In the genomic region with DNA sequence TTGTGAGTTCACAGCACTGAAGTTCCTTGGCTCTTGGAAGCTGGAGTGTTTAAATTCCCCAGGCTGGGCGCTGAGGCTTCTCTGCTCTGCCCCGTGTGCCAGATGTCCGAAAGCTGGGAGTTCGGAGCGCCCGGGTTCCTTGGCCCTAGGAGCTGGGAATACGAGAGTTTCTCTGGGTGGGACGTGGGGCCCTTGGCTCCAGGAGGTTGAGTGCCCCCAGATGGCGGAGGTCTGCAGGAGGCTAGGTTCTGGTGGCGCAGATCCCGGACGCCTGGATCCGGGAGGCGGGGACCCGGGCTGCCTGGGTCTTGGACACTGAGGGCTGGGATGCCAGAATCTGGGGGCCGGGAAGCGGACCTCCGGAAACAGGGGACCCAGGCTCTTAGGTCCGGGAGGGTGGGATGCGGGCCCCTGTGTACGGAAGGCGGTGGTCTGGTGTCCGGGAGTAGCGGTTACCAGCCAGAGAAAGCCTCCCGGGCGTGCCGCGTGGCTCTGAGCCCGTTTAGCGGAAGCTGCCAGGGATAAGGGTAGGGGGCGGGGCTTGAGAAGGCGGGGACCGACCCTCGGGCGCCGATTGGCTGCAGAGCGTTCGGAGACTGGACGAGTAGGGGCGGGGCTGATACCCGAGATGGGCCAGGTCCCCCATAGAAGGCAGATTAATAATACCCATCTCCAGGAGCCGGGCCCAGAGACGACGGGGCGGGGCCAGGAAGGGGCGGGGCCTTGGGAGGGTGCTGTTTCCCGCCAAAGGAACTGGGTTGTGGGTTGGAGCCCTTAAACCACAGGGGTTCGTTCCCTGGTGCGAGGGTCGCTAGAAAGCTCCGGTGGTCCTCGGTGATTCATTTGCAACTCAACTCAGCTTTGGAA, we compare ENCODE assay signal across 1 cellular context.
TF ChIP-seq lines count a peak whose summit lies in the region.

TSS of gene SLC1A5 (minus strand) at position 494 of the 867 bp plus-strand sequence. CDS start 629 bp downstream, outside the sequence.

TF ChIP-seq in HepG2, 621 proteins besides CTCF, POLR2A, EP300 and RAD21 (continued from another document and continues in another):
- TF ChIP-seq DNMT3B (CRISPR knock-in tag; conservative IDR thresholded peaks at IDR 0.05) = peak; percentile 57
- TF ChIP-seq, protein P1, sequence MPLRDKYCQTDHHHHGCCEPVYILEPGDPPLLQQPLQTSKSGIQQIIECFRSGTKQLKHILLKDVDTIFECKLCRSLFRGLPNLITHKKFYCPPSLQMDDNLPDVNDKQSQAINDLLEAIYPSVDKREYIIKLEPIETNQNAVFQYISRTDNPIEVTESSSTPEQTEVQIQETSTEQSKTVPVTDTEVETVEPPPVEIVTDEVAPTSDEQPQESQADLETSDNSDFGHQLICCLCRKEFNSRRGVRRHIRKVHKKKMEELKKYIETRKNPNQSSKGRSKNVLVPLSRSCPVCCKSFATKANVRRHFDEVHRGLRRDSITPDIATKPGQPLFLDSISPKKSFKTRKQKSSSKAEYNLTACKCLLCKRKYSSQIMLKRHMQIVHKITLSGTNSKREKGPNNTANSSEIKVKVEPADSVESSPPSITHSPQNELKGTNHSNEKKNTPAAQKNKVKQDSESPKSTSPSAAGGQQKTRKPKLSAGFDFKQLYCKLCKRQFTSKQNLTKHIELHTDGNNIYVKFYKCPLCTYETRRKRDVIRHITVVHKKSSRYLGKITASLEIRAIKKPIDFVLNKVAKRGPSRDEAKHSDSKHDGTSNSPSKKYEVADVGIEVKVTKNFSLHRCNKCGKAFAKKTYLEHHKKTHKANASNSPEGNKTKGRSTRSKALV (CRISPR knock-in tag; IDR thresholded peaks at IDR 0.05) = 0 out of 2 replicates have a peak, but pooled peaks have one; percentile 41
- TF ChIP-seq, protein P2, sequence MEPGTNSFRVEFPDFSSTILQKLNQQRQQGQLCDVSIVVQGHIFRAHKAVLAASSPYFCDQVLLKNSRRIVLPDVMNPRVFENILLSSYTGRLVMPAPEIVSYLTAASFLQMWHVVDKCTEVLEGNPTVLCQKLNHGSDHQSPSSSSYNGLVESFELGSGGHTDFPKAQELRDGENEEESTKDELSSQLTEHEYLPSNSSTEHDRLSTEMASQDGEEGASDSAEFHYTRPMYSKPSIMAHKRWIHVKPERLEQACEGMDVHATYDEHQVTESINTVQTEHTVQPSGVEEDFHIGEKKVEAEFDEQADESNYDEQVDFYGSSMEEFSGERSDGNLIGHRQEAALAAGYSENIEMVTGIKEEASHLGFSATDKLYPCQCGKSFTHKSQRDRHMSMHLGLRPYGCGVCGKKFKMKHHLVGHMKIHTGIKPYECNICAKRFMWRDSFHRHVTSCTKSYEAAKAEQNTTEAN (CRISPR knock-in tag; conservative IDR thresholded peaks at IDR 0.05) = no peak
- no peak for TF ChIP-seq MED13 (CRISPR knock-in tag; IDR thresholded peaks at IDR 0.05)
- TF ChIP-seq NAIF1 (CRISPR knock-in tag; IDR thresholded peaks at IDR 0.05; ENCODE audit: borderline replicate concordance) = peak; percentile 79; the same call in 1 of the 2 replicates
- TF ChIP-seq, protein P3, sequence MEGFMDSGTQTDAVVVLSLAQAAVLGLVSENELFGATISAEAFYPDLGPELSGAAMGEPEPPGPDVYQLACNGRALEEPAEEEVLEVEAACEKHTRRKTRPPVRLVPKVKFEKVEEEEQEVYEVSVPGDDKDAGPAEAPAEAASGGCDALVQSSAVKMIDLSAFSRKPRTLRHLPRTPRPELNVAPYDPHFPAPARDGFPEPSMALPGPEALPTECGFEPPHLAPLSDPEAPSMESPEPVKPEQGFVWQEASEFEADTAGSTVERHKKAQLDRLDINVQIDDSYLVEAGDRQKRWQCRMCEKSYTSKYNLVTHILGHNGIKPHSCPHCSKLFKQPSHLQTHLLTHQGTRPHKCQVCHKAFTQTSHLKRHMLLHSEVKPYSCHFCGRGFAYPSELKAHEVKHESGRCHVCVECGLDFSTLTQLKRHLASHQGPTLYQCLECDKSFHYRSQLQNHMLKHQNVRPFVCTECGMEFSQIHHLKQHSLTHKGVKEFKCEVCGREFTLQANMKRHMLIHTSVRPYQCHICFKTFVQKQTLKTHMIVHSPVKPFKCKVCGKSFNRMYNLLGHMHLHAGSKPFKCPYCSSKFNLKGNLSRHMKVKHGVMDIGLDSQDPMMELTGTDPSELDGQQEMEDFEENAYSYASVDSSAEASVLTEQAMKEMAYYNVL (CRISPR knock-in tag; IDR thresholded peaks at IDR 0.05; ENCODE audit: borderline replicate concordance) = no peak; the same call in 1 of the 2 replicates
- TF ChIP-seq, protein P4, sequence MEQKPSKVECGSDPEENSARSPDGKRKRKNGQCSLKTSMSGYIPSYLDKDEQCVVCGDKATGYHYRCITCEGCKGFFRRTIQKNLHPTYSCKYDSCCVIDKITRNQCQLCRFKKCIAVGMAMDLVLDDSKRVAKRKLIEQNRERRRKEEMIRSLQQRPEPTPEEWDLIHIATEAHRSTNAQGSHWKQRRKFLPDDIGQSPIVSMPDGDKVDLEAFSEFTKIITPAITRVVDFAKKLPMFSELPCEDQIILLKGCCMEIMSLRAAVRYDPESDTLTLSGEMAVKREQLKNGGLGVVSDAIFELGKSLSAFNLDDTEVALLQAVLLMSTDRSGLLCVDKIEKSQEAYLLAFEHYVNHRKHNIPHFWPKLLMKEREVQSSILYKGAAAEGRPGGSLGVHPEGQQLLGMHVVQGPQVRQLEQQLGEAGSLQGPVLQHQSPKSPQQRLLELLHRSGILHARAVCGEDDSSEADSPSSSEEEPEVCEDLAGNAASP (CRISPR knock-in tag; IDR thresholded peaks at IDR 0.05; ENCODE audit: borderline replicate concordance) = peak; percentile 64; the same call in 1 of the 2 replicates
- TF ChIP-seq, protein P5, sequence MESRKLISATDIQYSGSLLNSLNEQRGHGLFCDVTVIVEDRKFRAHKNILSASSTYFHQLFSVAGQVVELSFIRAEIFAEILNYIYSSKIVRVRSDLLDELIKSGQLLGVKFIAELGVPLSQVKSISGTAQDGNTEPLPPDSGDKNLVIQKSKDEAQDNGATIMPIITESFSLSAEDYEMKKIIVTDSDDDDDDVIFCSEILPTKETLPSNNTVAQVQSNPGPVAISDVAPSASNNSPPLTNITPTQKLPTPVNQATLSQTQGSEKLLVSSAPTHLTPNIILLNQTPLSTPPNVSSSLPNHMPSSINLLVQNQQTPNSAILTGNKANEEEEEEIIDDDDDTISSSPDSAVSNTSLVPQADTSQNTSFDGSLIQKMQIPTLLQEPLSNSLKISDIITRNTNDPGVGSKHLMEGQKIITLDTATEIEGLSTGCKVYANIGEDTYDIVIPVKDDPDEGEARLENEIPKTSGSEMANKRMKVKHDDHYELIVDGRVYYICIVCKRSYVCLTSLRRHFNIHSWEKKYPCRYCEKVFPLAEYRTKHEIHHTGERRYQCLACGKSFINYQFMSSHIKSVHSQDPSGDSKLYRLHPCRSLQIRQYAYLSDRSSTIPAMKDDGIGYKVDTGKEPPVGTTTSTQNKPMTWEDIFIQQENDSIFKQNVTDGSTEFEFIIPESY (CRISPR knock-in tag; IDR thresholded peaks at IDR 0.05) = no peak
- TF ChIP-seq PAF1 (CRISPR knock-in tag; IDR thresholded peaks at IDR 0.05) = no peak
- TF ChIP-seq, protein P6, sequence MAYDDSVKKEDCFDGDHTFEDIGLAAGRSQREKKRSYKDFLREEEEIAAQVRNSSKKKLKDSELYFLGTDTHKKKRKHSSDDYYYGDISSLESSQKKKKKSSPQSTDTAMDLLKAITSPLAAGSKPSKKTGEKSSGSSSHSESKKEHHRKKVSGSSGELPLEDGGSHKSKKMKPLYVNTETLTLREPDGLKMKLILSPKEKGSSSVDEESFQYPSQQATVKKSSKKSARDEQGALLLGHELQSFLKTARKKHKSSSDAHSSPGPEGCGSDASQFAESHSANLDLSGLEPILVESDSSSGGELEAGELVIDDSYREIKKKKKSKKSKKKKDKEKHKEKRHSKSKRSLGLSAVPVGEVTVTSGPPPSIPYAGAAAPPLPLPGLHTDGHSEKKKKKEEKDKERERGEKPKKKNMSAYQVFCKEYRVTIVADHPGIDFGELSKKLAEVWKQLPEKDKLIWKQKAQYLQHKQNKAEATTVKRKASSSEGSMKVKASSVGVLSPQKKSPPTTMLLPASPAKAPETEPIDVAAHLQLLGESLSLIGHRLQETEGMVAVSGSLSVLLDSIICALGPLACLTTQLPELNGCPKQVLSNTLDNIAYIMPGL (CRISPR knock-in tag; IDR thresholded peaks at IDR 0.05; ENCODE audit: borderline replicate concordance in 1 of 2, low read depth in 1 of 2) = peak; percentile 55 to 76
- TF ChIP-seq, protein P7, sequence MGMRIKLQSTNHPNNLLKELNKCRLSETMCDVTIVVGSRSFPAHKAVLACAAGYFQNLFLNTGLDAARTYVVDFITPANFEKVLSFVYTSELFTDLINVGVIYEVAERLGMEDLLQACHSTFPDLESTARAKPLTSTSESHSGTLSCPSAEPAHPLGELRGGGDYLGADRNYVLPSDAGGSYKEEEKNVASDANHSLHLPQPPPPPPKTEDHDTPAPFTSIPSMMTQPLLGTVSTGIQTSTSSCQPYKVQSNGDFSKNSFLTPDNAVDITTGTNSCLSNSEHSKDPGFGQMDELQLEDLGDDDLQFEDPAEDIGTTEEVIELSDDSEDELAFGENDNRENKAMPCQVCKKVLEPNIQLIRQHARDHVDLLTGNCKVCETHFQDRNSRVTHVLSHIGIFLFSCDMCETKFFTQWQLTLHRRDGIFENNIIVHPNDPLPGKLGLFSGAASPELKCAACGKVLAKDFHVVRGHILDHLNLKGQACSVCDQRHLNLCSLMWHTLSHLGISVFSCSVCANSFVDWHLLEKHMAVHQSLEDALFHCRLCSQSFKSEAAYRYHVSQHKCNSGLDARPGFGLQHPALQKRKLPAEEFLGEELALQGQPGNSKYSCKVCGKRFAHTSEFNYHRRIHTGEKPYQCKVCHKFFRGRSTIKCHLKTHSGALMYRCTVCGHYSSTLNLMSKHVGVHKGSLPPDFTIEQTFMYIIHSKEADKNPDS (CRISPR knock-in tag; IDR thresholded peaks at IDR 0.05) = no peak
- peak; percentile 70 for TF ChIP-seq TFE3 (CRISPR knock-in tag; IDR thresholded peaks at IDR 0.05)
- TF ChIP-seq SNRNP70 (IDR thresholded peaks at IDR 0.05; ENCODE audit: low read depth, low read length) = no peak
- no peak for TF ChIP-seq CREB1 (IDR thresholded peaks at IDR 0.05)
- TF ChIP-seq CREB1 (CRISPR knock-in tag; IDR thresholded peaks at IDR 0.05) = 0 out of 2 replicates have a peak, but pooled peaks have one; percentile 20
- TF ChIP-seq POLR2AphosphoS5 (IDR thresholded peaks at IDR 0.05; ENCODE audit: low read depth, low read length) = peak; percentile 100
- no peak for TF ChIP-seq GTF2F1 (IDR thresholded peaks at IDR 0.05; ENCODE audit: low read length)
- no peak for TF ChIP-seq KMT2A (CRISPR knock-in tag; IDR thresholded peaks at IDR 0.05)
- TF ChIP-seq FOSL2 (CRISPR knock-in tag; IDR thresholded peaks at IDR 0.05) = peak; percentile 63; the same call in 1 of the 2 replicates
- TF ChIP-seq HMGA1 (CRISPR knock-in tag; conservative IDR thresholded peaks at IDR 0.05) = no peak
- TF ChIP-seq ZBTB7A (CRISPR knock-in tag; IDR thresholded peaks at IDR 0.05) = no peak
- TF ChIP-seq FOXK2 (IDR thresholded peaks at IDR 0.05) = no peak
- no peak for TF ChIP-seq ZNF550 (CRISPR knock-in tag; IDR thresholded peaks at IDR 0.05; ENCODE audit: borderline replicate concordance)
- TF ChIP-seq ZNF761 (CRISPR knock-in tag; conservative IDR thresholded peaks at IDR 0.05) = peak; percentile 77; the same call in 1 of the 2 replicates
- 0 out of 2 replicates have a peak, but pooled peaks have one; percentile 47 for TF ChIP-seq BORCS8-MEF2B (CRISPR knock-in tag; IDR thresholded peaks at IDR 0.05)
- TF ChIP-seq, protein P8, sequence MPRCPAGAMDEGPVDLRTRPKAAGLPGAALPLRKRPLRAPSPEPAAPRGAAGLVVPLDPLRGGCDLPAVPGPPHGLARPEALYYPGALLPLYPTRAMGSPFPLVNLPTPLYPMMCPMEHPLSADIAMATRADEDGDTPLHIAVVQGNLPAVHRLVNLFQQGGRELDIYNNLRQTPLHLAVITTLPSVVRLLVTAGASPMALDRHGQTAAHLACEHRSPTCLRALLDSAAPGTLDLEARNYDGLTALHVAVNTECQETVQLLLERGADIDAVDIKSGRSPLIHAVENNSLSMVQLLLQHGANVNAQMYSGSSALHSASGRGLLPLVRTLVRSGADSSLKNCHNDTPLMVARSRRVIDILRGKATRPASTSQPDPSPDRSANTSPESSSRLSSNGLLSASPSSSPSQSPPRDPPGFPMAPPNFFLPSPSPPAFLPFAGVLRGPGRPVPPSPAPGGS (CRISPR knock-in tag; IDR thresholded peaks at IDR 0.05) = no peak
- no peak; the same call in 1 of the 2 replicates for TF ChIP-seq MAZ (IDR thresholded peaks at IDR 0.05; ENCODE audit: borderline replicate concordance, low read depth, low read length)
- peak; percentile 64; the same call in 1 of the 2 replicates for TF ChIP-seq MAZ (CRISPR knock-in tag; IDR thresholded peaks at IDR 0.05; ENCODE audit: low read depth)
- peak; percentile 37; the same call in 1 of the 2 replicates for TF ChIP-seq ZNF570 (CRISPR knock-in tag; IDR thresholded peaks at IDR 0.05; ENCODE audit: borderline replicate concordance)
- TF ChIP-seq ZNF33A (CRISPR knock-in tag; IDR thresholded peaks at IDR 0.05; ENCODE audit: borderline replicate concordance) = 0 out of 2 replicates have a peak, but pooled peaks have one; percentile 59
- 0 out of 2 replicates have a peak, but pooled peaks have one; percentile 56 for TF ChIP-seq MEIS2 (CRISPR knock-in tag; IDR thresholded peaks at IDR 0.05)
- peak; percentile 38; the same call in 1 of the 2 replicates for TF ChIP-seq PITX1 (CRISPR knock-in tag; IDR thresholded peaks at IDR 0.05)
- peak; percentile 71; the same call in 1 of the 2 replicates for TF ChIP-seq ZC3H13 (CRISPR knock-in tag; IDR thresholded peaks at IDR 0.05)
- 0 out of 2 replicates have a peak, but pooled peaks have one; percentile 54 for TF ChIP-seq ZNF577 (CRISPR knock-in tag; IDR thresholded peaks at IDR 0.05; ENCODE audit: borderline replicate concordance, low read depth)
- TF ChIP-seq ZBTB25 (CRISPR knock-in tag; IDR thresholded peaks at IDR 0.05) = peak; percentile 87
- TF ChIP-seq NFKB2 (CRISPR knock-in tag; IDR thresholded peaks at IDR 0.05; ENCODE audit: borderline replicate concordance) = 0 out of 2 replicates have a peak, but pooled peaks have one; percentile 20
